Comparison of ENCODE assay signal across 8 cellular contexts in genomic region chr2:146927080-146927714, GRCh38.
DNase-seq lines count a peak whose midpoint lies in the region; ATAC-seq and TF ChIP-seq lines count a peak whose summit lies in the region.

No MANE protein-coding gene starts in this region.

- no peaks in the 10 kb centered on the region for H3K27me3 ChIP-seq in testis

- peak; percentile 60 for DNase-seq in GM12865 (ENCODE audit: low read depth)
- DNase-seq in MV-4-11 (lab: John Stamatoyannopoulos, UW) = peak; percentile 30
- DNase-seq in astrocyte of the spinal cord (ENCODE audit: low read depth, low spot score) = peak; percentile 69
- peak; percentile 82 for DNase-seq in islet precursor cell
- DNase-seq in testis = peak; percentile 60
- DNase-seq in stimulated activated CD4-positive, alpha-beta T cell treated with anti-CD3 and anti-CD28 coated beads, Interleukin-2, amount 100 ng/mL, for 48 hours = no peak
- DNase-seq in activated CD8-positive, alpha-beta memory T cell treated with anti-CD3 and anti-CD28 coated beads, Interleukin-2, amount 50 U/mL, for 48 hours = no peak

- H3K4me3 ChIP-seq in GM12865 (ENCODE audit: low read depth, low read length) = no peak overlapping the region
- H3K4me3 ChIP-seq in astrocyte of the spinal cord (ENCODE audit: low read depth, low read length) = no peak overlapping the region
- H3K4me3 ChIP-seq in testis = no peak overlapping the region

- no peaks in the 10 kb centered on the region for H3K9me3 ChIP-seq in testis

- intact Hi-C loops in testis (cut with DNase I; ENCODE audit: low total_unique reads) = no loop called here

- in situ Hi-C loops in astrocyte of the spinal cord (cut with HindIII; ENCODE audit: low sequenced_read_pairs) = no loop called here

- WGBS in testis, 2 donors = 42 to 46% methylated on average over 3 of the region's 3 CpGs

- H3K4me1 ChIP-seq in testis = no peaks in the 10 kb centered on the region

- TF ChIP-seq CTCF in GM12865 (IDR thresholded peaks at IDR 0.05; ENCODE audit: insufficient read depth, low read depth, low read length, missing control alignments) = peak; percentile 47
- TF ChIP-seq CTCF in astrocyte of the spinal cord (IDR thresholded peaks at IDR 0.05; ENCODE audit: low read depth, low read length) = peak; percentile 80
- peak in 2 of 3 experiments; percentile 24 to 31 for TF ChIP-seq CTCF in testis (IDR thresholded peaks at IDR 0.05)

- no peaks in the 10 kb centered on the region for H3K36me3 ChIP-seq in testis (ENCODE audit: low read depth, missing control alignments)

- H3K27ac ChIP-seq in testis = no peak overlapping the region

- no peak for TF ChIP-seq POLR2A in testis (IDR thresholded peaks at IDR 0.05)

- no peak for ATAC-seq in HG03139 (IDR thresholded peaks at IDR 0.05; ENCODE audit: unreplicated experiment)

Comparison
In these comparisons a context has a peak if more than half of its experiments do, and no peak if none do; other contexts are left out.
1. DNase-seq: peak in GM12865 (single experiment), MV-4-11 (single experiment), astrocyte of the spinal cord (single experiment), islet precursor cell (single experiment) and testis (single experiment); none in stimulated activated CD4-positive, alpha-beta T cell treated with anti-CD3 and anti-CD28 coated beads, Interleukin-2, amount 100 ng/mL, for 48 hours (0 of 2) and activated CD8-positive, alpha-beta memory T cell treated with anti-CD3 and anti-CD28 coated beads, Interleukin-2, amount 50 U/mL, for 48 hours (single experiment).
2. CTCF ChIP-seq: peak in every context shown above with its lines; median percentile 80 in astrocyte of the spinal cord; 47 in GM12865; 28 in testis.